ENCODE assay signal across 8 cellular contexts in the genomic region with DNA sequence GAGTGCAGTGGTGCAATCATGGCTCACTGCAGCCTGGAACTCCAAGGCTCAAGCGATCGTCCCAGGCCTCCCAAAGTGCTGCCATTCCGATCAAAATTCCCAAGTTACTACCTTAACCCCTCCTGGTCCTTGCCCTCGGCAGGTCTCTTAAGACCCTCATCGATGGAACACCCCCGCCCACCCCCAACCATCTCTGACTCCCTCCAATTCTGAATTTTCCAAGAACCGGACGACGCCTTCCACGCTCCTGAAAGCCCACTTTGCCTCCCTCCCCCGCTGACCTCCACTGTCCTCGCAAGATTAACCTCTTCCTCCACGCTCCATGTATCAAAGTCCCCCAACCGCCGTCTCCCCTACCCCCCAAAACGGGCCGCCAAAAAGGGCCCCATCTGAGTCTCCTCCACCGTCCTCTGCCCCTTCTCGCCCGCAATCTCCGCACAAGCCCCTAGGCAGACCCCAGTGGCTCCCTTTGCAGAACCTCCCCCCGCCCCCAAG. TPM values are rescaled to one million over a fixed set of nuclear protein-coding genes. Genes with fewer than 3 reads are reported as not detected.
A peak's percentile ranks its signal among the peaks of the same experiment; 100 is the strongest.
DNase-seq lines count a peak whose midpoint lies in the region; ATAC-seq and TF ChIP-seq lines count a peak whose summit lies in the region.

No MANE protein-coding gene starts in this region.

- H3K27ac Mint-ChIP-seq in MCF 10A (ENCODE audit: low read depth, unreplicated experiment) = peak overlapping the region; percentile 88

- H3K4me3 ChIP-seq in cardiac muscle cell (peak overlapping the region; percentile 89), mesodermal cell (ENCODE audit: extremely low read depth, insufficient read depth, low read length, poor library complexity, severe bottlenecking) (peak overlapping the region; percentile 99), vagina (peak overlapping the region; percentile 98 to 99)

- peaks cover 35% of the 10 kb centered on the region for H3K36me3 ChIP-seq in cardiac muscle cell
- H3K36me3 ChIP-seq in mesodermal cell (ENCODE audit: control insufficient read depth, insufficient read depth, low read length) = peaks cover 39% of the 10 kb centered on the region
- H3K36me3 ChIP-seq in vagina = peaks cover 0 to 21% of the 10 kb centered on the region in 2 donors

- peak overlapping the region; percentile 72 for H3K4me3 Mint-ChIP-seq in MCF 10A (ENCODE audit: unreplicated experiment)

- no peaks in the 10 kb centered on the region for H3K27me3 Mint-ChIP-seq in MCF 10A (ENCODE audit: insufficient read depth, unreplicated experiment)

- BruUV-seq in MCF 10A (replicated peaks; lab: Mats Ljungman, UMichigan) = no TSS peak

- TF ChIP-seq POLR2A in vagina (IDR thresholded peaks at IDR 0.05) = no peak

- CTCF ChIA-PET in MCF 10A (lab: Yijun Ruan, JAX) = interaction anchor here (0.9 to 3.9 kb wide), 5 partner anchors 15 to 209 kb away, joined by 3 to 15 read pairs (median 7); a partner anchor contains a TSS

- H3K4me1 ChIP-seq in cardiac muscle cell (ENCODE audit: low read depth) = peaks cover 23% of the 10 kb centered on the region
- peaks cover 30% of the 10 kb centered on the region for H3K4me1 ChIP-seq in mesodermal cell (ENCODE audit: control insufficient read depth, insufficient read depth, low read length, poor library complexity, severe bottlenecking)
- H3K4me1 ChIP-seq in vagina = peaks cover 49% of the 10 kb centered on the region

- H3K27me3 ChIP-seq in cardiac muscle cell (no peaks in the 10 kb centered on the region), vagina (no peaks in the 10 kb centered on the region)

- TF ChIP-seq CTCF in cardiac muscle cell (IDR thresholded peaks at IDR 0.05; ENCODE audit: low read depth, low read length) = no peak
- TF ChIP-seq CTCF in MCF 10A (IDR thresholded peaks at IDR 0.05; ENCODE audit: unreplicated experiment) = no peak
- TF ChIP-seq CTCF in vagina (IDR thresholded peaks at IDR 0.05) = no peak

- 0 to 1% methylated on average over 11 to 21 of the region's 22 CpGs for WGBS in mesodermal cell (ENCODE audit: insufficient coverage in 2 of 2), 2 experiments

- intact Hi-C loops in Right ventricle myocardium superior (cut with DNase I) = no loop called here
- intact Hi-C loops in MCF 10A (cut with micrococcal nuclease) = loop anchor here (2.0 kb wide), 1 partner anchor 14 kb away; a partner anchor contains a TSS
- intact Hi-C loops in vagina (cut with DNase I) = no loop called here

- POLR2A ChIA-PET in MCF 10A (lab: Yijun Ruan, JAX) = interaction anchor here (1.0 to 5.8 kb wide), 12 partner anchors 8 to 464 kb away, joined by 3 to 245 read pairs (median 6); a partner anchor contains a TSS

- peak overlapping the region; percentile 99 for H3K27ac ChIP-seq in cardiac muscle cell
- H3K27ac ChIP-seq in mesodermal cell (ENCODE audit: low read depth, low read length, severe bottlenecking) = peak overlapping the region; percentile 98
- H3K27ac ChIP-seq in vagina = peak overlapping the region; percentile 99

- H3K9me3 Mint-ChIP-seq in MCF 10A (ENCODE audit: unreplicated experiment) = no peaks in the 10 kb centered on the region

- no peak for ATAC-seq in Right ventricle myocardium superior (ENCODE audit: poor library complexity)

- peaks cover 72% of the 10 kb centered on the region for H3K36me3 Mint-ChIP-seq in MCF 10A (ENCODE audit: insufficient read depth, unreplicated experiment)

- H3K9me3 ChIP-seq in cardiac muscle cell (ENCODE audit: low read depth) (no peaks in the 10 kb centered on the region), mesodermal cell (ENCODE audit: control insufficient read depth, low read length) (no peaks in the 10 kb centered on the region), vagina (no peaks in the 10 kb centered on the region)

- peaks cover 18% of the 10 kb centered on the region for H3K4me1 Mint-ChIP-seq in MCF 10A (ENCODE audit: insufficient read depth, unreplicated experiment)

- DNase-seq in cardiac muscle cell (ENCODE audit: low read depth in 1 of 2, low spot score in 1 of 2) = no peak
- DNase-seq in Right ventricle myocardium superior = no peak
- no peak for DNase-seq in MCF 10A (ENCODE audit: unreplicated experiment)
- peak in 1 of 2 donors; percentile 88 for DNase-seq in vagina (ENCODE audit: extremely low spot score in 2 of 2)
- no peak for DNase-seq in islet precursor cell
- no peak for DNase-seq in DMS 273 treated with DMSO at 0.1 percent for 48 hours (lab: John Stamatoyannopoulos, UW)
- no peak for DNase-seq in Ammon's horn (ENCODE audit: low spot score)

RNA-seq across cellular contexts. Expression of a gene that starts 0.5 kb away (rescaled TPM):
- total RNA-seq in cardiac muscle cell (133 and 157 TPM in 2 replicates), Right ventricle myocardium superior (70.5 TPM), MCF 10A (2022) (60.9 and 61.2 TPM in 2 replicates), vagina (62.4 TPM)
- polyA plus RNA-seq in cardiac muscle cell = 72.1 and 90.2 TPM in 2 replicates
- polyA plus RNA-seq in mesodermal cell (2013, experiment 1 of 2) = 78.8 TPM
- polyA plus RNA-seq in mesodermal cell (2013, experiment 2 of 2) = 64.6 TPM

RNA-seq across cellular contexts. Expression of a gene that starts 14.9 kb away (rescaled TPM):
- total RNA-seq in cardiac muscle cell (2,213 and 2,849 TPM in 2 replicates), Right ventricle myocardium superior (1,974 TPM), MCF 10A (2022) (2,296 and 3,126 TPM in 2 replicates), vagina (1,702 TPM)
- polyA plus RNA-seq in cardiac muscle cell = 316 and 530 TPM in 2 replicates
- 1,893 TPM for polyA plus RNA-seq in mesodermal cell (2013, experiment 1 of 2)
- polyA plus RNA-seq in mesodermal cell (2013, experiment 2 of 2) = 1,823 TPM

RNA-seq across cellular contexts. Expression of a gene that starts 37.2 kb away (rescaled TPM):
- total RNA-seq in cardiac muscle cell = 32.6 and 35.4 TPM in 2 replicates
- polyA plus RNA-seq in cardiac muscle cell = 9.6 and 11.3 TPM in 2 replicates
- 16.7 TPM for total RNA-seq in Right ventricle myocardium superior
- 15.1 and 31.4 TPM in 2 replicates for total RNA-seq in MCF 10A (2022)
- 37.9 TPM for polyA plus RNA-seq in mesodermal cell (2013, experiment 1 of 2)
- 25.8 TPM for polyA plus RNA-seq in mesodermal cell (2013, experiment 2 of 2)
- total RNA-seq in vagina = 14.0 TPM

RNA-seq across cellular contexts. Expression of a gene that starts 37.5 kb away (rescaled TPM):
- total RNA-seq in cardiac muscle cell (32.9 and 46.5 TPM in 2 replicates), Right ventricle myocardium superior (589 TPM), MCF 10A (2022) (not detected in 2 replicates), vagina (not detected)
- polyA plus RNA-seq in cardiac muscle cell = 34.3 and 39.4 TPM in 2 replicates
- 0.37 TPM for polyA plus RNA-seq in mesodermal cell (2013, experiment 1 of 2)
- polyA plus RNA-seq in mesodermal cell (2013, experiment 2 of 2) = not detected
